ENCODE assay signal across 12 cellular contexts in genomic region chr19:3096902-3097326, GRCh38. TPM values are rescaled to one million over a fixed set of nuclear protein-coding genes. Genes with fewer than 3 reads are reported as not detected.
DNase-seq lines count a peak whose midpoint lies in the region; ATAC-seq and TF ChIP-seq lines count a peak whose summit lies in the region.
"Had no signal": no experiment of that assay in that cellular context is flagged by ENCODE, and none has a peak within 500 bp of the region (broad histone marks: within the 10 kb centered on the region; RNA-seq: fewer than 3 reads in every experiment).

No MANE protein-coding gene starts in this region.

- H3K4me2 ChIP-seq in GM23338 (peak overlapping the region; percentile 94; the same call in 1 of the 2 replicates), mesendoderm (ENCODE audit: low read length) (no peak overlapping the region), Karpas-422 (ENCODE audit: low read depth, low read length, poor library complexity, severe bottlenecking) (no peak overlapping the region)

- ATAC-seq in GM23338: no peak
- no peak for ATAC-seq in GM21619 (IDR thresholded peaks at IDR 0.05; ENCODE audit: unreplicated experiment)
- no peak for ATAC-seq in HG02852 (IDR thresholded peaks at IDR 0.05; ENCODE audit: unreplicated experiment)
- ATAC-seq in HG02840 (IDR thresholded peaks at IDR 0.05; ENCODE audit: low FRiP score, unreplicated experiment): no peak
- ATAC-seq: activated CD8-positive, alpha-beta T cell treated with anti-CD3 and anti-CD28 coated beads for 36 hours had no signal

- peak overlapping the region; percentile 6 for H3K23ac ChIP-seq in mesendoderm (ENCODE audit: low read length)

- H2BK5ac ChIP-seq in mesendoderm (ENCODE audit: low read length): no peak overlapping the region

- no peaks in the 10 kb centered on the region for H3K36me3 Mint-ChIP-seq in GM23338 (ENCODE audit: low read depth)

- H3F3A ChIP-seq in GM23338 (replicated peaks; ENCODE audit: low read depth): no peaks in the 10 kb centered on the region

- no peak overlapping the region for H3K56ac ChIP-seq in mesendoderm (ENCODE audit: low read length)

- WGBS in mesendoderm (ENCODE audit: extremely low coverage, insufficient coverage, low lambda C conversion rate): no CpG with 5 or more reads among the region's 11 CpGs

- no peaks in the 10 kb centered on the region for H3K27me3 ChIP-seq in GM23338 (ENCODE audit: insufficient read depth)
- no peaks in the 10 kb centered on the region for H3K27me3 ChIP-seq in dorsolateral prefrontal cortex
- no peaks in the 10 kb centered on the region for H3K27me3 ChIP-seq in mesendoderm (ENCODE audit: insufficient read depth, low read length, poor library complexity)
- no peaks in the 10 kb centered on the region for H3K27me3 ChIP-seq in stomach smooth muscle (ENCODE audit: control insufficient read depth in 1 of 2, insufficient read depth in 2 of 2, low read length in 2 of 2)
- no peaks in the 10 kb centered on the region for H3K27me3 ChIP-seq in Karpas-422 (ENCODE audit: low read length)

- H3K4me3 ChIP-seq in GM23338 (peak overlapping the region; percentile 81; the same call in 1 of the 2 replicates), dorsolateral prefrontal cortex (peak overlapping the region in 48 of 59 donors; percentile 4 to 99 (median 92)), mesendoderm (ENCODE audit: low read length) (no peak overlapping the region), stomach smooth muscle (ENCODE audit: low read length in 2 of 2) (peak overlapping the region; percentile 31 to 93), Karpas-422 (ENCODE audit: low read length) (no peak overlapping the region)

- H3K27ac Mint-ChIP-seq in GM23338: no peak overlapping the region
- H3K27ac Mint-ChIP-seq: activated CD8-positive, alpha-beta T cell treated with anti-CD3 and anti-CD28 coated beads for 36 hours had no signal

- no peak overlapping the region for H2BK15ac ChIP-seq in mesendoderm (replicated peaks; ENCODE audit: low read depth)

- no peak overlapping the region for H4K8ac ChIP-seq in mesendoderm (ENCODE audit: low read depth, low read length)

- H3K79me2 ChIP-seq in GM23338 (replicated peaks; ENCODE audit: insufficient read depth) (peaks cover 71% of the 10 kb centered on the region), mesendoderm (ENCODE audit: control insufficient read depth, insufficient read depth, low read length) (peaks cover 45% of the 10 kb centered on the region), Karpas-422 (ENCODE audit: low read length) (no peaks in the 10 kb centered on the region)

- H3K9me3 ChIP-seq in stomach smooth muscle (ENCODE audit: control insufficient read depth in 2 of 2, low read length in 2 of 2): no peaks in the 10 kb centered on the region
- H3K9me3 ChIP-seq in Karpas-422 (ENCODE audit: low read length): no peaks in the 10 kb centered on the region

- no peak overlapping the region for H3K4ac ChIP-seq in mesendoderm (ENCODE audit: low read depth, low read length)

- H2AFZ ChIP-seq in GM23338 (no peak overlapping the region), Karpas-422 (ENCODE audit: low read length) (no peak overlapping the region)

- H3K27ac ChIP-seq in GM23338 (ENCODE audit: low read depth) (no peak overlapping the region), dorsolateral prefrontal cortex (peak overlapping the region in 36 of 59 donors; percentile 3 to 87 (median 72)), mesendoderm (ENCODE audit: low read depth, low read length) (no peak overlapping the region), stomach smooth muscle (ENCODE audit: low read length) (peak overlapping the region; percentile 73), Karpas-422 (ENCODE audit: low read length) (no peak overlapping the region)

- H3K9me2 ChIP-seq in GM23338 (ENCODE audit: insufficient read depth) (no peaks in the 10 kb centered on the region), Karpas-422 (replicated peaks; ENCODE audit: insufficient read depth, low read length) (no peaks in the 10 kb centered on the region)

- no peak overlapping the region for H3K4me3 Mint-ChIP-seq in GM23338

- H3K4me1 ChIP-seq in GM23338 (ENCODE audit: insufficient read depth): peaks cover 14% of the 10 kb centered on the region
- H3K4me1 ChIP-seq in mesendoderm (ENCODE audit: control insufficient read depth, low read depth, low read length): peaks cover 8% of the 10 kb centered on the region
- H3K4me1 ChIP-seq in stomach smooth muscle (ENCODE audit: control insufficient read depth, insufficient read depth, low read length): peaks cover 70% of the 10 kb centered on the region
- H3K4me1 ChIP-seq in Karpas-422 (ENCODE audit: low read length): peaks cover 5% of the 10 kb centered on the region

- no peaks in the 10 kb centered on the region for H3K36me3 ChIP-seq in GM23338 (ENCODE audit: insufficient read depth)
- H3K36me3 ChIP-seq in mesendoderm (ENCODE audit: control insufficient read depth, insufficient read depth, low read length): no peaks in the 10 kb centered on the region
- H3K36me3 ChIP-seq in stomach smooth muscle (ENCODE audit: control insufficient read depth in 2 of 2, insufficient read depth in 2 of 2, low read length in 2 of 2): peaks cover 0 to 2% of the 10 kb centered on the region in 2 donors
- no peaks in the 10 kb centered on the region for H3K36me3 ChIP-seq in Karpas-422 (ENCODE audit: insufficient read depth, low read length)

- no peak overlapping the region for H2BK120ac ChIP-seq in mesendoderm (ENCODE audit: low read depth, low read length)

- peaks cover 26% of the 10 kb centered on the region for H3K79me1 ChIP-seq in mesendoderm (ENCODE audit: low read length)

- H4K20me1 ChIP-seq in GM23338 (replicated peaks; ENCODE audit: insufficient read depth) (peaks cover 8% of the 10 kb centered on the region), Karpas-422 (ENCODE audit: insufficient read depth, low read depth, low read length) (peaks cover 7% of the 10 kb centered on the region; the same call in 1 of the 2 replicates)

- H3K4me1 Mint-ChIP-seq in GM23338: peaks cover 18% of the 10 kb centered on the region

- DNase-seq in GM23338 (ENCODE audit: low spot score) (no peak), dorsolateral prefrontal cortex (no peak), mesendoderm (no peak), Karpas-422 (no peak)
- DNase-seq: activated CD8-positive, alpha-beta T cell treated with anti-CD3 and anti-CD28 coated beads for 36 hours; Calu3; effector CD4-positive, alpha-beta T cell; HCEC 1CT had no signal

- no peak overlapping the region for H4K5ac ChIP-seq in mesendoderm (ENCODE audit: low read length)

- no peaks in the 10 kb centered on the region for H3K9me3 Mint-ChIP-seq in GM23338
- H3K9me3 Mint-ChIP-seq: activated CD8-positive, alpha-beta T cell treated with anti-CD3 and anti-CD28 coated beads for 36 hours had no signal

- intact Hi-C loops in dorsolateral prefrontal cortex (cut with DNase I): no loop called here

- H3K27me3 Mint-ChIP-seq in GM23338 (ENCODE audit: insufficient read depth, low read depth, poor library complexity): peaks cover 15% of the 10 kb centered on the region

- H3K9ac ChIP-seq in mesendoderm (ENCODE audit: low read length) (no peak overlapping the region), stomach smooth muscle (ENCODE audit: low read length in 2 of 2) (peak overlapping the region; percentile 64 to 87), Karpas-422 (ENCODE audit: low read length) (no peak overlapping the region)

- H3K18ac ChIP-seq in mesendoderm (ENCODE audit: low read length): no peak overlapping the region

- no peak overlapping the region for H2AK5ac ChIP-seq in mesendoderm (ENCODE audit: low read length)

- no peak for TF ChIP-seq CTCF in GM23338 (conservative IDR thresholded peaks at IDR 0.05; ENCODE audit: low read depth in 2 of 2)
- no peak for TF ChIP-seq CTCF in dorsolateral prefrontal cortex (IDR thresholded peaks at IDR 0.05 in 54 of 56, conservative IDR thresholded peaks at IDR 0.05 in 2 of 56; ENCODE audit: low read depth in 1 of 56, partially characterized antibody in 56 of 56)

RNA-seq across cellular contexts. Expression of gene GNA11, which starts 2.8 kb away (rescaled TPM):
- 22.6 and 26.9 TPM in 2 replicates for total RNA-seq in GM23338 (2014; rRNA removed; shearing (Covaris generic))
- polyA plus RNA-seq in GM23338 (2016; fragmentation: Nextera tagmentation; extraction: Ambion mirVana): 15.8 and 16.2 TPM in 2 replicates
- total RNA-seq in dorsolateral prefrontal cortex: 100 to 1,000 TPM in 1 of 120 experiments, 10 to 100 TPM in 119; 48.7 to 103 (median 61.3) TPM
- polyA plus RNA-seq in mesendoderm (2013, experiment 1 of 2): 19.0 TPM
- polyA plus RNA-seq in mesendoderm (2013, experiment 2 of 2): 19.6 TPM
- total RNA-seq in Karpas-422 (2014; rRNA removed; shearing (Covaris generic); ENCODE audit: low replicate concordance): 0.58 and 2.6 TPM in 2 replicates

RNA-seq across cellular contexts. Expression of gene TLE5, which starts 34.6 kb away (rescaled TPM):
- 151 and 154 TPM in 2 replicates for total RNA-seq in GM23338 (2014; rRNA removed; shearing (Covaris generic))
- 130 and 132 TPM in 2 replicates for polyA plus RNA-seq in GM23338 (2016; fragmentation: Nextera tagmentation; extraction: Ambion mirVana)
- 100 to 1,000 TPM; 425 to 952 (median 709) TPM for total RNA-seq in dorsolateral prefrontal cortex
- polyA plus RNA-seq in mesendoderm (2013, experiment 1 of 2): 69.9 TPM
- polyA plus RNA-seq in mesendoderm (2013, experiment 2 of 2): 71.4 TPM
- 146 and 233 TPM in 2 replicates for total RNA-seq in Karpas-422 (2014; rRNA removed; shearing (Covaris generic); ENCODE audit: low replicate concordance)

RNA-seq across cellular contexts. Expression of gene GNA15, which starts 38.9 kb away (rescaled TPM):
- 0.14 TPM in 1 of 2 replicates, not detected in the other for total RNA-seq in GM23338 (2014; rRNA removed; shearing (Covaris generic))
- 0.10 and 0.31 TPM in 2 replicates for polyA plus RNA-seq in GM23338 (2016; fragmentation: Nextera tagmentation; extraction: Ambion mirVana)
- total RNA-seq in dorsolateral prefrontal cortex: 10 to 100 TPM in 2 of 120 experiments, 1 to 10 TPM in 118; 2.3 to 11.9 (median 6.1) TPM
- polyA plus RNA-seq in mesendoderm (2013, experiment 1 of 2): 0.21 TPM
- polyA plus RNA-seq in mesendoderm (2013, experiment 2 of 2): 0.17 TPM
- total RNA-seq in Karpas-422 (2014; rRNA removed; shearing (Covaris generic); ENCODE audit: low replicate concordance): not detected in 2 replicates

Comparison
In these comparisons a context has a peak if more than half of its experiments do, and no peak if none do; other contexts are left out.
1. H3K27ac ChIP-seq: peak in dorsolateral prefrontal cortex (36 of 59) and stomach smooth muscle (single experiment); none in GM23338 (single experiment), mesendoderm (single experiment) and Karpas-422 (single experiment).
2. H3K4me3 ChIP-seq: peak in GM23338 (single experiment), dorsolateral prefrontal cortex (48 of 59) and stomach smooth muscle (2 of 2); none in mesendoderm (single experiment) and Karpas-422 (single experiment).
3. H3K9ac ChIP-seq: peak in stomach smooth muscle (2 of 2); none in mesendoderm (single experiment) and Karpas-422 (single experiment).